24 cellular contexts compared by ENCODE assay signal in the genomic region with DNA sequence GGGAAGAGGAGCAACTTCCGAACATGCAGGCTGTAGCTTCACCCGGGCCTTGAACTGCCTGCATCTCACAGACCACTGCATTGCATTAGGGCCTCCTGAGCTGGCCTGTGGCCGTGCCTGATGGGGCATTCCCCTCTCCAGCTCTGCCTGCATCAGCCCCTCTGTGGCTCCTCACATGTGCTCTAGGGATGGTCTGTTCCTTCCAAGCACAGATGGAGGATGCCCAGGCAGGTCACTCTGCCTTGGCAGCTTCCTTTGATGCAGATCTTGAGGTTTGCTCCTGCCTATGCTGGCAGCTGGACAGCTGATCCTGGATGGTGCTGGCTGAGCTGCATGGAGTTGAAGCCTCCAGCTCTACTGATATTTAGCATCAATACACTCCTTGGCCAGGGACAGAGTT.
"Had no signal": no experiment of that assay in that cellular context is flagged by ENCODE, and none has a peak within 500 bp of the region (broad histone marks: within the 10 kb centered on the region; RNA-seq: fewer than 3 reads in every experiment).

No MANE protein-coding gene starts in this region.

- H3K27ac ChIP-seq: brain microvascular endothelial cell, left ventricle myocardium inferior, ovary, psoas muscle, right atrium auricular region, transverse colon, uterus had no signal

- ATAC-seq: esophagus mucosa; naive thymus-derived CD4-positive, alpha-beta T cell; stimulated activated naive CD8-positive, alpha-beta T cell treated with anti-CD3 and anti-CD28 coated beads, Interleukin-15, amount 100 ng/mL, for 72 hours had no signal

- H3K9me3 ChIP-seq: left ventricle myocardium inferior, ovary, psoas muscle, right atrium auricular region, transverse colon, uterus had no signal

- H3K9me3 Mint-ChIP-seq: activated T-helper 1 cell treated with anti-CD3 and anti-CD28 coated beads, Interleukin-12 subunit alpha, Interleukin-12 subunit beta, Interleukin-2, Interleukin-4 antibody, amounts not matched to agents 30 ng/mL and 10 ng/mL and 1 ng/mL, durations not matched to agents 14 hours and 24 hours and 36 hours; immature natural killer cell; naive thymus-derived CD4-positive, alpha-beta T cell; stimulated activated naive CD8-positive, alpha-beta T cell treated with anti-CD3 and anti-CD28 coated beads, Interleukin-15, amount 100 ng/mL, for 72 hours had no signal

- H3K36me3 ChIP-seq: brain microvascular endothelial cell, left ventricle myocardium inferior, ovary, right atrium auricular region, transverse colon, uterus had no signal

- H3K27me3 ChIP-seq: brain microvascular endothelial cell, ovary, right atrium auricular region, transverse colon, uterus had no signal

- H3K27ac Mint-ChIP-seq: activated T-helper 1 cell treated with anti-CD3 and anti-CD28 coated beads, Interleukin-12 subunit alpha, Interleukin-12 subunit beta, Interleukin-2, Interleukin-4 antibody, amounts not matched to agents 30 ng/mL and 10 ng/mL and 1 ng/mL, durations not matched to agents 14 hours and 24 hours and 36 hours; immature natural killer cell had no signal

- H3K4me3 ChIP-seq: left ventricle myocardium inferior, ovary, psoas muscle, right atrium auricular region, transverse colon, uterus had no signal

- H3K4me3 Mint-ChIP-seq: activated T-helper 1 cell treated with anti-CD3 and anti-CD28 coated beads, Interleukin-12 subunit alpha, Interleukin-12 subunit beta, Interleukin-2, Interleukin-4 antibody, amounts not matched to agents 30 ng/mL and 10 ng/mL and 1 ng/mL, durations not matched to agents 14 hours and 24 hours and 36 hours; immature natural killer cell; stimulated activated naive CD8-positive, alpha-beta T cell treated with anti-CD3 and anti-CD28 coated beads, Interleukin-15, amount 100 ng/mL, for 72 hours had no signal

- DNase-seq: activated CD4-positive, alpha-beta T cell treated with anti-CD3 and anti-CD28 coated beads for 4 hours; activated CD4-positive, alpha-beta T cell treated with anti-CD3 and anti-CD28 coated beads, Interleukin-2, amount 50 U/mL, for 48 hours; activated gamma-delta T cell; activated naive CD4-positive, alpha-beta T cell treated with anti-CD3 and anti-CD28 coated beads, Interleukin-2, amount 50 U/mL, for 16 hours; aorta; brain microvascular endothelial cell; caudate nucleus; effector memory CD4-positive, alpha-beta T cell; foreskin melanocyte; immature natural killer cell; kidney glomerular epithelial cell; left ventricle myocardium inferior; naive thymus-derived CD4-positive, alpha-beta T cell; psoas muscle; stimulated activated CD4-positive, alpha-beta T cell treated with anti-CD3 and anti-CD28 coated beads, Interleukin-4, amount 100 ng/mL, for 24 hours; stimulated activated naive CD8-positive, alpha-beta T cell treated with anti-CD3 and anti-CD28 coated beads, Interleukin-15, amount 100 ng/mL, for 72 hours; T-helper 1 cell; T-helper 9 cell; transverse colon; uterus had no signal

- H3K4me1 ChIP-seq: left ventricle myocardium inferior, uterus had no signal

- H3K27me3 Mint-ChIP-seq: naive thymus-derived CD4-positive, alpha-beta T cell; stimulated activated naive CD8-positive, alpha-beta T cell treated with anti-CD3 and anti-CD28 coated beads, Interleukin-15, amount 100 ng/mL, for 72 hours had no signal
